17 cellular contexts compared by ENCODE assay signal in the genomic region with DNA sequence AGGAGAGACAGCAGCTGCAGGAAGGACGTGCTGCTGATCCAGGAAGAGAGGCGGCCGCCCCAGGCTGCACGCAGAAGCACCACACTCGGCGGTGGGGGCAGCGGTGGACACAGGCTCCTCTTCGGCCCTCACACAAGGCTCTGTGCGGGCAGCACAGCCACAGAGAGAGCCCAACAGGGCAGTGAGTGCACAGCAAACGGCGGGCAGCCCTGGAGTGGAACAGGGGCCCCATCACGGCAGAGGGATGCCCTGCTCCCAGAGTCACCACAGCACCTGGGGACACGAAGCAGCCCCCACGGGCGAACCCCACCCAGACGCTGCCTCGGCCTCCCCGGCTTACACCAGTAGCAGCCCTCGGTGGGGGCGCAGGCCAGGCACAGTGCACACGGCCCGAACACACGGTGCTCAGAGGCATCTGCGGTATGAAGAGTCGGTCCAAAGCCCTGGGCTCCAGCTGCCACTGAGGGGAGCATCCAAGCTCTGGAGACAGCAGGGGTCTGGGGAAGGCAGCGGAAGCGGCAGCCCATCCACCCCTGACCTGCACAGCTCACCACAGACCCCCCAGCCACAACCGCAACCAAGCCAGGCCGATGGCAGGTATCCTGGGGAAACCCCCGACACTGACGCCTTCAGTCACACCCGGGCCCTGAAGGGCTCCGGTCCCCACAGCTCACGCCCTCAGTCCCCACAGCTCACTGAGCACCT. TPM values are rescaled to one million over a fixed set of nuclear protein-coding genes. Genes with fewer than 3 reads are reported as not detected.
DNase-seq lines count a peak whose midpoint lies in the region; ATAC-seq and TF ChIP-seq lines count a peak whose summit lies in the region.
"Had no signal": no experiment of that assay in that cellular context is flagged by ENCODE, and none has a peak within 500 bp of the region (broad histone marks: within the 10 kb centered on the region; RNA-seq: fewer than 3 reads in every experiment).

No MANE protein-coding gene starts in this region.

- H3K27me3 ChIP-seq in HUES64 (ENCODE audit: insufficient read depth, low read length): no peaks in the 10 kb centered on the region

- H3K27ac Mint-ChIP-seq in activated CD8-positive, alpha-beta T cell treated with anti-CD3 and anti-CD28 coated beads for 36 hours: no peak overlapping the region
- H3K27ac Mint-ChIP-seq in activated CD8-positive, alpha-beta T cell treated with anti-CD3 and anti-CD28 coated beads, Interleukin-2, amount 10 ng/mL, durations not matched to agents 7 days and 5 days: no peak overlapping the region
- H3K27ac Mint-ChIP-seq in stimulated activated memory B cell treated with anti-CD40 and anti-IgM and Interleukin-4, amounts not matched to agents 10 μg/mL and 1 μg/mL and 100 μg/mL, for 72 hours: peak overlapping the region; percentile 96
- H3K27ac Mint-ChIP-seq in endothelial cell (ENCODE audit: unreplicated experiment): no peak overlapping the region

- H3K9me3 ChIP-seq in HUES64 (ENCODE audit: insufficient read depth, low read depth, low read length): no peaks in the 10 kb centered on the region

- peaks cover 6% of the 10 kb centered on the region for H3K36me3 Mint-ChIP-seq in activated CD8-positive, alpha-beta T cell treated with anti-CD3 and anti-CD28 coated beads for 36 hours (ENCODE audit: low read depth)
- peaks cover 12% of the 10 kb centered on the region for H3K36me3 Mint-ChIP-seq in activated CD8-positive, alpha-beta T cell treated with anti-CD3 and anti-CD28 coated beads, Interleukin-2, amount 10 ng/mL, durations not matched to agents 7 days and 5 days (ENCODE audit: low read depth)
- peaks cover 86% of the 10 kb centered on the region for H3K36me3 Mint-ChIP-seq in stimulated activated memory B cell treated with anti-CD40 and anti-IgM and Interleukin-4, amounts not matched to agents 10 μg/mL and 1 μg/mL and 100 μg/mL, for 72 hours
- H3K36me3 Mint-ChIP-seq in endothelial cell (ENCODE audit: low read depth, unreplicated experiment): peaks cover 16% of the 10 kb centered on the region

- WGBS in HUES64: 95% methylated on average over 34 of the region's 34 CpGs

- H3K27ac ChIP-seq in HUES64 (ENCODE audit: low read depth, low read length): no peak overlapping the region
- H3K27ac ChIP-seq: epithelial cell of prostate, KMS-11, SK-N-MC had no signal

- no peak overlapping the region for H3K4me3 Mint-ChIP-seq in activated CD8-positive, alpha-beta T cell treated with anti-CD3 and anti-CD28 coated beads for 36 hours
- no peak overlapping the region for H3K4me3 Mint-ChIP-seq in activated CD8-positive, alpha-beta T cell treated with anti-CD3 and anti-CD28 coated beads, Interleukin-2, amount 10 ng/mL, durations not matched to agents 7 days and 5 days
- H3K4me3 Mint-ChIP-seq in stimulated activated memory B cell treated with anti-CD40 and anti-IgM and Interleukin-4, amounts not matched to agents 10 μg/mL and 1 μg/mL and 100 μg/mL, for 72 hours: peak overlapping the region; percentile 72
- no peak overlapping the region for H3K4me3 Mint-ChIP-seq in endothelial cell (ENCODE audit: unreplicated experiment)
- H3K4me3 Mint-ChIP-seq: naive thymus-derived CD8-positive, alpha-beta T cell had no signal

- TF ChIP-seq CTCF in activated CD8-positive, alpha-beta T cell treated with anti-CD3 and anti-CD28 coated beads for 36 hours (IDR thresholded peaks at IDR 0.05): no peak
- no peak for TF ChIP-seq CTCF in endothelial cell (IDR thresholded peaks at IDR 0.05; ENCODE audit: unreplicated experiment)

- H3K36me3 ChIP-seq in HUES64 (ENCODE audit: insufficient read depth, low read length): peaks cover 34% of the 10 kb centered on the region

- H3K4me1 ChIP-seq in HUES64 (ENCODE audit: insufficient read depth, low read length): no peaks in the 10 kb centered on the region

- ATAC-seq in activated CD8-positive, alpha-beta T cell treated with anti-CD3 and anti-CD28 coated beads for 36 hours: peak; percentile 32
- ATAC-seq in activated CD8-positive, alpha-beta T cell treated with anti-CD3 and anti-CD28 coated beads, Interleukin-2, amount 10 ng/mL, durations not matched to agents 7 days and 5 days: no peak
- peak; percentile 45 for ATAC-seq in HG02571 (IDR thresholded peaks at IDR 0.05; ENCODE audit: unreplicated experiment)
- ATAC-seq in stimulated activated memory B cell treated with anti-CD40 and anti-IgM and Interleukin-4, amounts not matched to agents 10 μg/mL and 1 μg/mL and 100 μg/mL, for 72 hours: peak; percentile 82
- ATAC-seq: naive thymus-derived CD8-positive, alpha-beta T cell had no signal

- H3K9ac ChIP-seq in HUES64 (ENCODE audit: low read depth, low read length): peak overlapping the region; percentile 26; the same call in 1 of the 2 replicates
- H3K9ac ChIP-seq: KMS-11 had no signal

- H3K4me3 ChIP-seq in HUES64 (ENCODE audit: low read length): no peak overlapping the region
- H3K4me3 ChIP-seq: SK-N-MC had no signal

- H3K9me3 Mint-ChIP-seq in activated CD8-positive, alpha-beta T cell treated with anti-CD3 and anti-CD28 coated beads for 36 hours: no peaks in the 10 kb centered on the region
- no peaks in the 10 kb centered on the region for H3K9me3 Mint-ChIP-seq in activated CD8-positive, alpha-beta T cell treated with anti-CD3 and anti-CD28 coated beads, Interleukin-2, amount 10 ng/mL, durations not matched to agents 7 days and 5 days (ENCODE audit: insufficient read depth)
- no peaks in the 10 kb centered on the region for H3K9me3 Mint-ChIP-seq in stimulated activated memory B cell treated with anti-CD40 and anti-IgM and Interleukin-4, amounts not matched to agents 10 μg/mL and 1 μg/mL and 100 μg/mL, for 72 hours
- H3K9me3 Mint-ChIP-seq in endothelial cell (ENCODE audit: unreplicated experiment): no peaks in the 10 kb centered on the region
- H3K9me3 Mint-ChIP-seq: naive thymus-derived CD8-positive, alpha-beta T cell had no signal

- no peak for DNase-seq in activated CD8-positive, alpha-beta T cell treated with anti-CD3 and anti-CD28 coated beads for 36 hours
- DNase-seq in activated CD8-positive, alpha-beta T cell treated with anti-CD3 and anti-CD28 coated beads, Interleukin-2, amount 10 ng/mL, durations not matched to agents 7 days and 5 days: no peak
- no peak for DNase-seq in stimulated activated CD4-positive, alpha-beta T cell treated with anti-CD3 and anti-CD28 coated beads, Interleukin-2, amount 100 ng/mL, for 48 hours
- DNase-seq in endothelial cell (ENCODE audit: low spot score) (no peak), NCI-H2196 (lab: John Stamatoyannopoulos, UW; ENCODE audit: unreplicated experiment) (no peak)
- DNase-seq: 8988T; DND-41; GOT3; naive thymus-derived CD8-positive, alpha-beta T cell; NCI-H524; stimulated activated naive CD4-positive, alpha-beta T cell treated with Interleukin-2 at 50 U/mL for 16 hours had no signal

- POLR2A ChIA-PET in activated CD8-positive, alpha-beta T cell treated with anti-CD3 and anti-CD28 coated beads for 36 hours (lab: Charles Lee): no interaction called here
- POLR2A ChIA-PET in activated CD8-positive, alpha-beta T cell treated with anti-CD3 and anti-CD28 coated beads, Interleukin-2, amount 10 ng/mL, durations not matched to agents 7 days and 5 days (lab: Charles Lee): no interaction called here

- CTCF ChIA-PET in activated CD8-positive, alpha-beta T cell treated with anti-CD3 and anti-CD28 coated beads for 36 hours (lab: Charles Lee): interaction anchor here (1.9 to 2.4 kb wide), 2 partner anchors 11 to 89 kb away, joined by 5 to 9 read pairs; no protein-coding TSS in a partner anchor
- CTCF ChIA-PET in activated CD8-positive, alpha-beta T cell treated with anti-CD3 and anti-CD28 coated beads, Interleukin-2, amount 10 ng/mL, durations not matched to agents 7 days and 5 days (lab: Charles Lee): interaction anchor here (4.2 kb wide), 1 partner anchor 89 kb away, joined by 10 read pairs; no protein-coding TSS in a partner anchor

- no peaks in the 10 kb centered on the region for H3K27me3 Mint-ChIP-seq in activated CD8-positive, alpha-beta T cell treated with anti-CD3 and anti-CD28 coated beads for 36 hours
- no peaks in the 10 kb centered on the region for H3K27me3 Mint-ChIP-seq in activated CD8-positive, alpha-beta T cell treated with anti-CD3 and anti-CD28 coated beads, Interleukin-2, amount 10 ng/mL, durations not matched to agents 7 days and 5 days (ENCODE audit: low read depth)
- no peaks in the 10 kb centered on the region for H3K27me3 Mint-ChIP-seq in stimulated activated memory B cell treated with anti-CD40 and anti-IgM and Interleukin-4, amounts not matched to agents 10 μg/mL and 1 μg/mL and 100 μg/mL, for 72 hours
- H3K27me3 Mint-ChIP-seq in endothelial cell (ENCODE audit: unreplicated experiment): peaks cover 3% of the 10 kb centered on the region
- H3K27me3 Mint-ChIP-seq: naive thymus-derived CD8-positive, alpha-beta T cell had no signal

- intact Hi-C loops in activated CD8-positive, alpha-beta T cell treated with anti-CD3 and anti-CD28 coated beads for 36 hours (cut with micrococcal nuclease): no loop called here

- H3K4me1 Mint-ChIP-seq in activated CD8-positive, alpha-beta T cell treated with anti-CD3 and anti-CD28 coated beads for 36 hours (ENCODE audit: low read depth): peaks cover 14% of the 10 kb centered on the region
- H3K4me1 Mint-ChIP-seq in activated CD8-positive, alpha-beta T cell treated with anti-CD3 and anti-CD28 coated beads, Interleukin-2, amount 10 ng/mL, durations not matched to agents 7 days and 5 days (ENCODE audit: low read depth): peaks cover 24% of the 10 kb centered on the region
- H3K4me1 Mint-ChIP-seq in stimulated activated memory B cell treated with anti-CD40 and anti-IgM and Interleukin-4, amounts not matched to agents 10 μg/mL and 1 μg/mL and 100 μg/mL, for 72 hours: peaks cover 83% of the 10 kb centered on the region
- H3K4me1 Mint-ChIP-seq in endothelial cell (ENCODE audit: unreplicated experiment): peaks cover 2% of the 10 kb centered on the region

RNA-seq across cellular contexts. Expression of a gene that starts 16.8 kb away (rescaled TPM):
- 10 to 100 TPM; 90.2 to 93.9 TPM for total RNA-seq in activated CD8-positive, alpha-beta T cell treated with anti-CD3 and anti-CD28 coated beads for 36 hours
- total RNA-seq in activated CD8-positive, alpha-beta T cell treated with anti-CD3 and anti-CD28 coated beads, Interleukin-2, amount 10 ng/mL, durations not matched to agents 7 days and 5 days: 100 to 1,000 TPM; 126 to 130 TPM
- 67.1 TPM for polyA plus RNA-seq in HUES64 (2013, experiment 1 of 2)
- polyA plus RNA-seq in HUES64 (2013, experiment 2 of 2): 70.0 TPM
- total RNA-seq in endothelial cell (ENCODE audit: unreplicated experiment): 14.2 TPM

RNA-seq across cellular contexts. Expression of a gene that starts 16.8 kb away (rescaled TPM):
- total RNA-seq in activated CD8-positive, alpha-beta T cell treated with anti-CD3 and anti-CD28 coated beads for 36 hours: 10 to 100 TPM; 30.3 to 31.9 TPM
- total RNA-seq in activated CD8-positive, alpha-beta T cell treated with anti-CD3 and anti-CD28 coated beads, Interleukin-2, amount 10 ng/mL, durations not matched to agents 7 days and 5 days: 10 to 100 TPM; 36.7 to 37.8 TPM
- polyA plus RNA-seq in HUES64 (2013, experiment 1 of 2): 44.4 TPM
- polyA plus RNA-seq in HUES64 (2013, experiment 2 of 2): 39.4 TPM
- 19.1 TPM for total RNA-seq in endothelial cell (ENCODE audit: unreplicated experiment)

RNA-seq across cellular contexts. Expression of a gene that starts 26.1 kb away (rescaled TPM):
- 10 to 100 TPM; 40.0 to 44.7 TPM for total RNA-seq in activated CD8-positive, alpha-beta T cell treated with anti-CD3 and anti-CD28 coated beads for 36 hours
- total RNA-seq in activated CD8-positive, alpha-beta T cell treated with anti-CD3 and anti-CD28 coated beads, Interleukin-2, amount 10 ng/mL, durations not matched to agents 7 days and 5 days: 10 to 100 TPM; 79.8 to 82.7 TPM
- 19.4 TPM for polyA plus RNA-seq in HUES64 (2013, experiment 1 of 2)
- polyA plus RNA-seq in HUES64 (2013, experiment 2 of 2): 24.2 TPM
- 43.3 TPM for total RNA-seq in endothelial cell (ENCODE audit: unreplicated experiment)

RNA-seq across cellular contexts. Expression of a gene that starts 55.4 kb away (rescaled TPM):
- 10 to 100 TPM; 31.7 to 36.8 TPM for total RNA-seq in activated CD8-positive, alpha-beta T cell treated with anti-CD3 and anti-CD28 coated beads for 36 hours
- 10 to 100 TPM; 28.3 to 35.8 TPM for total RNA-seq in activated CD8-positive, alpha-beta T cell treated with anti-CD3 and anti-CD28 coated beads, Interleukin-2, amount 10 ng/mL, durations not matched to agents 7 days and 5 days
- polyA plus RNA-seq in HUES64 (2013, experiment 1 of 2): 29.7 TPM
- 31.8 TPM for polyA plus RNA-seq in HUES64 (2013, experiment 2 of 2)
- total RNA-seq in endothelial cell (ENCODE audit: unreplicated experiment): 40.7 TPM
